8 cellular contexts compared by ENCODE assay signal in the genomic region with DNA sequence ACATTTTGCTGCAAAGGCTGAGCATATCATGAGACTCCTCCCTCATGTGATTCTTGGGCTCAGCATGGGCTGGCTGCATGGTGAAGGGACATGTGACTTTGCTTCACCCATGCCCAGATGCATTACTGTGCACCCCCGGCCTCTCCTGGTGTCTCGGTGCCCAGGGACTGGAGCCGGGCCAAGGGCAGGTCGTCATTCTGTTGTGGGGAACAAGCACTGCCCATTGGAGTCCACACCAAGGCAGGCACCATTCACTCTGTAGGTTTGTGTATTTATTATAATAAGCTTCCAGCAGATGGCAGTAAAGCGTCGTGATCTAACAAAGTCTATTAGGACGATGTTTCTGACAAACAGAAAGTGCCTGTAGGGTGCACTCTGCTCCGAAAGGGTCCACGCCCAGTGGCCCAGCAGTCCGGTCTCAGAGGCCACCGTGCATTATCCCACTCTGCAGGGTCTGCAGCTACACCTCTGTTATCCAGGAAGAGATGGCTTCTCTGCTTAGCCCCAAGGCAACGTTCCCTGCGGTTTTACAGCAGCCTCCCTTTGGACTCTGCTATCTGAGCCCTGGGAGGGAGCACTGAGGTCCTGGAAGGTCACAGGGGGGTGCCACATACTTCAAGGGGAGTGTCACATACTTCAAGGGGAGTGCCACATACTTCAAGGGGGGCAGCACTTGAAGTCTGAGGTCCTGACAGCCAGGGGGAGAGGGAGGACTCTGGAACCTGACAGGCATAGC.
A peak's percentile ranks its signal among the peaks of the same experiment; 100 is the strongest.
DNase-seq lines count a peak whose midpoint lies in the region; ATAC-seq and TF ChIP-seq lines count a peak whose summit lies in the region.

No MANE protein-coding gene starts in this region.

- intact Hi-C loops in A673 (cut with micrococcal nuclease; ENCODE audit: unreplicated experiment) = loop anchor here (1.0 to 10.0 kb wide), 6 partner anchors 162 to 773 kb away; no protein-coding TSS in a partner anchor
- intact Hi-C loops in body of pancreas (cut with DNase I) = no loop called here

- peaks cover 47% of the 10 kb centered on the region for H3K4me1 ChIP-seq in A673 (ENCODE audit: insufficient read depth, low read length, poor library complexity, severe bottlenecking)
- H3K4me1 ChIP-seq in body of pancreas = peaks cover 7% of the 10 kb centered on the region
- no peaks in the 10 kb centered on the region for H3K4me1 ChIP-seq in skeletal muscle satellite cell (ENCODE audit: control insufficient read depth, insufficient read depth, low read length)

- CTCF ChIA-PET in A673 (lab: Charles Lee) = interaction anchor here (1.0 kb wide), 1 partner anchor 832 kb away, joined by 3 read pairs; no protein-coding TSS in a partner anchor

- no peak for TF ChIP-seq POLR2A in body of pancreas (IDR thresholded peaks at IDR 0.05)

- H3K9ac ChIP-seq in skeletal muscle satellite cell (ENCODE audit: low read depth, low read length) = no peak overlapping the region

- H3K4me2 ChIP-seq in skeletal muscle satellite cell (ENCODE audit: low read length) = peak overlapping the region; percentile 74

- POLR2A ChIA-PET in A673 (lab: Charles Lee; ENCODE audit: low non-redundant PET) = no interaction called here

- ATAC-seq in GM18502 (IDR thresholded peaks at IDR 0.05; ENCODE audit: poor library complexity, unreplicated experiment) (peak; percentile 96), HG02885 (IDR thresholded peaks at IDR 0.05; ENCODE audit: poor library complexity, unreplicated experiment) (peak; percentile 97), body of pancreas (peak; percentile 84)

- H3K9me3 ChIP-seq in A673 (ENCODE audit: low read depth, low read length, poor library complexity, severe bottlenecking) (peaks cover 5% of the 10 kb centered on the region), body of pancreas (no peaks in the 10 kb centered on the region), skeletal muscle satellite cell (replicated peaks; ENCODE audit: low read length) (no peaks in the 10 kb centered on the region)

- no peak overlapping the region for H3K4me3 ChIP-seq in A673 (ENCODE audit: low read depth, low read length, poor library complexity, severe bottlenecking)
- no peak overlapping the region for H3K4me3 ChIP-seq in body of pancreas
- H3K4me3 ChIP-seq in skeletal muscle satellite cell (ENCODE audit: low read length) = peak overlapping the region; percentile 49

- peak overlapping the region; percentile 76 for H3K27ac ChIP-seq in A673 (ENCODE audit: low read depth, low read length, poor library complexity, severe bottlenecking)
- H3K27ac ChIP-seq in body of pancreas = no peak overlapping the region

- 0 to 1% methylated on average over 9 to 13 of the region's 13 CpGs for WGBS in body of pancreas, 2 donors

- peak; percentile 74 for TF ChIP-seq CTCF in A673 (conservative IDR thresholded peaks at IDR 0.05; ENCODE audit: low read depth, low read length)
- TF ChIP-seq CTCF in body of pancreas (IDR thresholded peaks at IDR 0.05) = peak; percentile 18 to 73 (median 60)

- H3K27me3 ChIP-seq in A673 (replicated peaks; ENCODE audit: insufficient read depth, low read depth, low read length, poor library complexity) (no peaks in the 10 kb centered on the region), body of pancreas (no peaks in the 10 kb centered on the region), skeletal muscle satellite cell (ENCODE audit: control insufficient read depth, insufficient read depth, low read length) (peaks cover 3% of the 10 kb centered on the region)

- peak; percentile 93 for DNase-seq in A673 (ENCODE audit: low spot score)
- peak; percentile 49 for DNase-seq in NCI-H1436 treated with DMSO at 0.1 percent for 48 hours (lab: John Stamatoyannopoulos, UW)
- peak; percentile 75 for DNase-seq in SW480 (ENCODE audit: low spot score)
- DNase-seq in body of pancreas = peak; percentile 44 to 58 (median 46)
- peak; percentile 88 for DNase-seq in iPS DF 4.7 (ENCODE audit: extremely low read depth, low spot score)

- H3K36me3 ChIP-seq in A673 (ENCODE audit: insufficient read depth, low read length, poor library complexity, severe bottlenecking) (no peaks in the 10 kb centered on the region), body of pancreas (replicated peaks in 1 of 2; ENCODE audit: insufficient read depth in 1 of 2, low read depth in 2 of 2) (no peaks in the 10 kb centered on the region), skeletal muscle satellite cell (ENCODE audit: insufficient read depth, low read length) (no peaks in the 10 kb centered on the region)

- BruUV-seq in A673 (replicated peaks; lab: Mats Ljungman, UMichigan) = no TSS peak
